In the genomic region with DNA sequence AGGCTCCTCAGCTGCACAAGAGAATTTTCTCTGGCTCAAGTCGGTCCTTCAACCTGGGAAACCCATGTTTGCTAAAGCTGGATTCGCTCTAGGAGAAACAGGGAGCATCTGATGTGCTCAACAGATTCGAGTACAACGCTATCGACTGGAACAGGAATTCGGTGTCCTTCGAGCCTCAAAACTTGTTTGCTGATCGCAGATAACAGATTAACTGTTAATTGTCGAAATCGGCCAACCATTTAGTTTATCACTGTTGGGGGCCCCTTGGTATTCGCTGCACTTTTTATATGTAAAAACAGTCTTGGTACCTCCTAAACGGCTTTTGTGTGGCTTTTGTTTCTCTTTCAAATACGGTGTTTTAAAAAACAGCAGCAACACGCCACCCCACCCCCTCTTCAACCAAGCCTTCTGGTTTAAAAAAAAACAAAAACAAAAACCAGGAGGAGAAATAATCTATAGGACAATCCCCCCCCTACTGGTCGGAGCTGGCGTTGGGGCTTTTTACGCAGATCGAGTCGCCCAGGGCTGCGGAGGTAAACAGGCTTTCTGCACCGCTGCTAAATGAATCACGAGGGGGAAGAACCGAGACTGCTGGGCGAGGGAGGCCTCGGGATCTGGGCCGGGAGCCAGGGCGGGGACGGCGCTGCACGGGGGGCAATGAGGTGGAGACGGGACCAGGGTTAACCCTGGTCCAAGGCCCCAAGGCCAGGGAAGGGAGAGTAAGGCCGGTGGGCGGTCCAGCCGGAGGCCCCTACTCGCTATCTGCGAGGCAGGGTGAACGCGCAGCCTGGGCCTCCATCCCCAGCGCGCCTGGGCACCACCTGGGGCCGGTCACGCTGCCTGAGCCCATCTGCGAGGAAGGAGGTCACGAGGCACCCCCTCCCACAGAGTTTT, we compare ENCODE assay signal across 8 cellular contexts.
DNase-seq lines count a peak whose midpoint lies in the region; ATAC-seq, FAIRE-seq and TF ChIP-seq lines count a peak whose summit lies in the region.

No MANE protein-coding gene starts in this region.

- no peaks in the 10 kb centered on the region for H3K9me3 ChIP-seq in OCI-LY7 (ENCODE audit: low read length)

- CTCF ChIA-PET in OCI-LY7 (lab: Charles Lee; ENCODE audit: unreplicated experiment): interaction anchor here (0.6 to 1.6 kb wide), 2 partner anchors 20 to 72 kb away, joined by 3 to 4 read pairs; no protein-coding TSS in a partner anchor

- H3K4me1 ChIP-seq in OCI-LY7 (ENCODE audit: insufficient read depth, low read length, poor library complexity, severe bottlenecking): peaks cover 81% of the 10 kb centered on the region

- H3K4me2 ChIP-seq in OCI-LY7 (ENCODE audit: low read length): peak overlapping the region; percentile 99

- H3K36me3 ChIP-seq in OCI-LY7 (ENCODE audit: insufficient read depth, low read length): no peaks in the 10 kb centered on the region

- FAIRE-seq in frontal cortex (lab: Jason Lieb, UNC): no peak

- DNase-seq in 8988T: peak; percentile 77
- peak; percentile 92 for DNase-seq in OCI-LY7 (ENCODE audit: low spot score)
- DNase-seq in activated T-cell treated with anti-CD3 and anti-CD28 coated beads for 4 hours: peak; percentile 69
- DNase-seq in fibroblast of peridontal ligament (ENCODE audit: extremely low read depth): peak; percentile 70
- peak; percentile 79 for DNase-seq in sciatic nerve (ENCODE audit: low spot score)
- no peak for DNase-seq in frontal cortex (ENCODE audit: low spot score in 2 of 2)

- no peaks in the 10 kb centered on the region for H4K20me1 ChIP-seq in OCI-LY7 (ENCODE audit: insufficient read depth, low read length)

- POLR2A ChIA-PET in OCI-LY7 (lab: Charles Lee): interaction anchor here (0.6 to 4.7 kb wide), 12 partner anchors 7 to 438 kb away, joined by 3 to 55 read pairs (median 8); a partner anchor contains a TSS

- H3K27ac ChIP-seq in OCI-LY7 (ENCODE audit: low read depth, low read length, poor library complexity, severe bottlenecking): peak overlapping the region; percentile 100

- H2AFZ ChIP-seq in OCI-LY7 (ENCODE audit: low read length): no peak overlapping the region

- intact Hi-C loops in OCI-LY7 (cut with micrococcal nuclease; ENCODE audit: unreplicated experiment) (loop anchor here (1.0 to 10.0 kb wide), 9 partner anchors 15 to 1362 kb away; no protein-coding TSS in a partner anchor), sciatic nerve (cut with DNase I) (no loop called here)

- ATAC-seq in GM18511 (IDR thresholded peaks at IDR 0.05; ENCODE audit: unreplicated experiment) (peak; percentile 56), HG03520 (IDR thresholded peaks at IDR 0.05; ENCODE audit: unreplicated experiment) (peak; percentile 41), sciatic nerve (peak; percentile 16)

- no peaks in the 10 kb centered on the region for H3K9me2 ChIP-seq in OCI-LY7 (ENCODE audit: insufficient read depth, low read length)

- TF ChIP-seq CTCF in OCI-LY7 (conservative IDR thresholded peaks at IDR 0.05; ENCODE audit: low read length): peak; percentile 76

- H3K4me3 ChIP-seq in OCI-LY7 (ENCODE audit: low read depth, low read length, poor library complexity, severe bottlenecking): peak overlapping the region; percentile 74

- peaks cover 3% of the 10 kb centered on the region; the same call in 1 of the 2 replicates for H3K79me2 ChIP-seq in OCI-LY7 (ENCODE audit: insufficient read depth, low read depth, low read length)

- BruUV-seq in OCI-LY7 (replicated peaks; lab: Mats Ljungman, UMichigan): no TSS peak

Comparison
In these comparisons a context has a peak if more than half of its experiments do, and no peak if none do; other contexts are left out.
1. DNase-seq: peak in 8988T (single experiment), OCI-LY7 (single experiment), activated T-cell treated with anti-CD3 and anti-CD28 coated beads for 4 hours (single experiment), fibroblast of peridontal ligament (single experiment) and sciatic nerve (single experiment); none in frontal cortex (0 of 2).
2. Peak in every context shown above with its lines, with median percentiles within 50 percentile points of each other: ATAC-seq.